1 cellular context compared by ENCODE assay signal in genomic region chr19:49151339-49152217, GRCh38.
TF ChIP-seq lines count a peak whose summit lies in the region.

No MANE protein-coding gene starts in this region.

TF ChIP-seq in Ishikawa, 13 proteins besides CTCF, POLR2A, EP300 and RAD21 (continued from another document):
- TF ChIP-seq CEBPB (IDR thresholded peaks at IDR 0.05) (no peak), MAX (IDR thresholded peaks at IDR 0.05) (peak; percentile 99), USF1 (IDR thresholded peaks at IDR 0.05) (peak; percentile 89)
